ENCODE assay signal across 8 cellular contexts in genomic region chr16:81513204-81514040, GRCh38.
DNase-seq lines count a peak whose midpoint lies in the region; ATAC-seq lines count a peak whose summit lies in the region.

No MANE protein-coding gene starts in this region.

- H2AFZ ChIP-seq in trophoblast cell (ENCODE audit: insufficient read depth, low read length, poor library complexity): no peak overlapping the region

- H3K79me1 ChIP-seq in trophoblast cell (ENCODE audit: low read length): peaks cover 35% of the 10 kb centered on the region

- peak overlapping the region; percentile 45 for H3K4me2 ChIP-seq in trophoblast cell (ENCODE audit: low read length)

- peaks cover 39% of the 10 kb centered on the region for H3K79me2 ChIP-seq in trophoblast cell (ENCODE audit: control insufficient read depth, insufficient read depth, low read length, poor library complexity)

- peak overlapping the region; percentile 10 for H4K12ac ChIP-seq in trophoblast cell (ENCODE audit: low read depth, low read length)

- peak; percentile 31 for ATAC-seq in GM18907 (IDR thresholded peaks at IDR 0.05; ENCODE audit: unreplicated experiment)
- no peak for ATAC-seq in HG03439 (IDR thresholded peaks at IDR 0.05; ENCODE audit: unreplicated experiment)

- peak overlapping the region; percentile 7 for H2BK12ac ChIP-seq in trophoblast cell (ENCODE audit: low read length)

- no peak overlapping the region for H3K9ac ChIP-seq in trophoblast cell (ENCODE audit: low read length)

- peaks cover 7 to 16% of the 10 kb centered on the region in 2 experiments for H3K36me3 ChIP-seq in trophoblast cell (ENCODE audit: control insufficient read depth in 1 of 2, insufficient read depth in 2 of 2, low read length in 2 of 2)

- peak overlapping the region; percentile 84 for H2AK5ac ChIP-seq in trophoblast cell (ENCODE audit: low read length)

- peak overlapping the region; percentile 64 for H2BK5ac ChIP-seq in trophoblast cell (ENCODE audit: low read depth, low read length, poor library complexity)

- H3K4ac ChIP-seq in trophoblast cell (ENCODE audit: low read depth, low read length): peak overlapping the region; percentile 42

- H4K8ac ChIP-seq in trophoblast cell (ENCODE audit: low read depth, low read length): peak overlapping the region; percentile 57

- no peak overlapping the region for H3K23ac ChIP-seq in trophoblast cell (ENCODE audit: low read length)

- peak overlapping the region; percentile 91 for H3K27ac ChIP-seq in trophoblast cell (ENCODE audit: low read depth, low read length)

- H3K4me1 ChIP-seq in trophoblast cell (ENCODE audit: control insufficient read depth in 1 of 2, insufficient read depth in 2 of 2, low read length in 2 of 2): peaks cover 46 to 54% of the 10 kb centered on the region in 2 experiments

- H3K4me3 ChIP-seq in trophoblast cell (ENCODE audit: low read depth, low read length): no peak overlapping the region

- H3K18ac ChIP-seq in trophoblast cell (ENCODE audit: low read length): peak overlapping the region; percentile 87

- WGBS in trophoblast cell (ENCODE audit: extremely low coverage, insufficient coverage, insufficient read length): no CpG with 5 or more reads among the region's 21 CpGs

- peak overlapping the region; percentile 91 for H4K91ac ChIP-seq in trophoblast cell (ENCODE audit: low read depth, low read length)

- no peaks in the 10 kb centered on the region for H3K27me3 ChIP-seq in trophoblast cell (ENCODE audit: insufficient read depth, low read length)

- H2BK120ac ChIP-seq in trophoblast cell (ENCODE audit: insufficient read depth, low read length, poor library complexity): peak overlapping the region; percentile 60

- H3K14ac ChIP-seq in trophoblast cell (ENCODE audit: low read length): peak overlapping the region; percentile 60

- DNase-seq in HT-29 (ENCODE audit: low spot score) (peak; percentile 48), fibroblast of gingiva (ENCODE audit: low read depth) (peak; percentile 45), trophoblast cell (peak; percentile 78 to 82), DMS153 (lab: John Stamatoyannopoulos, UW) (no peak), CD1c-positive myeloid dendritic cell (ENCODE audit: extremely low spot score) (no peak)
- DNase-seq in activated CD4-positive, alpha-beta T cell treated with anti-CD3 and anti-CD28 coated beads for 1 hour: no peak

- H3K9me3 ChIP-seq in trophoblast cell (ENCODE audit: insufficient read depth, low read depth, low read length): peaks cover 5% of the 10 kb centered on the region

Comparison
In these comparisons a context has a peak if more than half of its experiments do, and no peak if none do; other contexts are left out.
1. DNase-seq: peak in HT-29 (single experiment), fibroblast of gingiva (single experiment) and trophoblast cell (2 of 2); none in DMS153 (single experiment), activated CD4-positive, alpha-beta T cell treated with anti-CD3 and anti-CD28 coated beads for 1 hour (single experiment) and CD1c-positive myeloid dendritic cell (single experiment).